In genomic region chr19:48720251-48720612, GRCh38 we compare ENCODE assay signal across 1 cellular context.
TF ChIP-seq lines count a peak whose summit lies in the region.

No MANE protein-coding gene starts in this region.

TF ChIP-seq in IMR-90, 13 proteins besides CTCF, POLR2A, EP300 and RAD21 (continued from another document):
- TF ChIP-seq MAZ (IDR thresholded peaks at IDR 0.05; ENCODE audit: borderline replicate concordance, low read depth, low read length), result no peak
- no peak for TF ChIP-seq MXI1 (IDR thresholded peaks at IDR 0.05; ENCODE audit: borderline replicate concordance, low read depth, low read length)
- TF ChIP-seq BHLHE40 (IDR thresholded peaks at IDR 0.05; ENCODE audit: low read depth, low read length), result no peak
